Comparison of ENCODE assay signal across 32 cellular contexts in the genomic region with DNA sequence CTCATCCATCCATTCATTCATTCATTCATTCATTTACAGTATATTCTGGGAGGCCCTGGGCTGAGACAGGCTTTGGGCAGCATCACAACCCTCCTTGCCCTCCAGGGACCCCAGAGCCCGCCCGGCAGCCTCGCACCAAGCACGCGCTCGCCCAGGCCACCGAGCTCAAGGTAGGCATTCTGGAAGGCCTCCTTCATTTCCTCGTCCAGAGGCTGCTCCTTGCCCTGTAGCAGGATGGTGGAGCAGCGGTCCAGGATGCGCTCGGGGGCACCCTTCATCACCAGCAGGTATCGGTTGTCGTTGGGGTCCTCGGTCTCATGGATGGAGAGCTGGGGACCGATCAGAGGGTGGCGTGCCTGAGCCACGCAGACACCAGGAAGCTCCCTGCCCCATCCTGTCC. TPM values are rescaled to one million over a fixed set of nuclear protein-coding genes. Genes with fewer than 3 reads are reported as not detected.
"Had no signal": no experiment of that assay in that cellular context is flagged by ENCODE, and none has a peak within 500 bp of the region (broad histone marks: within the 10 kb centered on the region; RNA-seq: fewer than 3 reads in every experiment).

No MANE protein-coding gene starts in this region.

- H3K9me3 ChIP-seq: adrenal gland, body of pancreas, colonic mucosa, esophagus squamous epithelium had no signal

- FAIRE-seq: endometrium, endothelial cell of umbilical vein had no signal

- ATAC-seq: activated CD4-positive, alpha-beta T cell treated with anti-CD3 and anti-CD28 coated beads for 36 hours; activated CD8-positive, alpha-beta memory T cell treated with anti-CD3 and anti-CD28 coated beads, Interleukin-2, amount 10 ng/mL, durations not matched to agents 7 days and 5 days; activated CD8-positive, alpha-beta T cell treated with anti-CD3 and anti-CD28 coated beads, Interleukin-2, amount 10 ng/mL, durations not matched to agents 7 days and 5 days; activated naive CD8-positive, alpha-beta T cell treated with anti-CD3 and anti-CD28 coated beads, Interleukin-2, amount 50 U/mL, for 24 hours; body of pancreas had no signal

- H3K4me3 ChIP-seq: adrenal gland, body of pancreas, colonic mucosa, esophagus squamous epithelium had no signal

- H3K27ac ChIP-seq: adrenal gland, body of pancreas, colonic mucosa, epithelial cell of prostate, esophagus squamous epithelium had no signal

- H3K36me3 ChIP-seq: adrenal gland, colonic mucosa, esophagus squamous epithelium had no signal

- H3K27me3 ChIP-seq: adrenal gland, body of pancreas, colonic mucosa, esophagus squamous epithelium had no signal

- H3K4me1 ChIP-seq: adrenal gland, body of pancreas, colonic mucosa had no signal

- DNase-seq: activated CD4-positive, alpha-beta memory T cell treated with anti-CD3 and anti-CD28 coated beads for 36 hours; activated CD4-positive, alpha-beta T cell treated with anti-CD3 and anti-CD28 coated beads for 36 hours; activated CD4-positive, alpha-beta T cell treated with anti-CD3 and anti-CD28 coated beads, Interleukin-2, amount 10 ng/mL, durations not matched to agents 24 days and 14 days; activated CD4-positive, CD25-positive, alpha-beta regulatory T cell; activated CD4-positive, CD25-positive, alpha-beta regulatory T cell treated with anti-CD3 and anti-CD28 coated beads, Interleukin-2, amount 50 U/mL, for 72 hours; activated CD8-positive, alpha-beta memory T cell treated with anti-CD3 and anti-CD28 coated beads, Interleukin-2, amount 10 ng/mL, durations not matched to agents 7 days and 5 days; activated CD8-positive, alpha-beta memory T cell treated with anti-CD3 and anti-CD28 coated beads, Interleukin-2, amount 50 U/mL, for 4 hours; activated CD8-positive, alpha-beta T cell treated with anti-CD3 and anti-CD28 coated beads, Interleukin-2, amount 10 ng/mL, durations not matched to agents 7 days and 5 days; activated effector memory CD4-positive, alpha-beta T cell treated with anti-CD3 and anti-CD28 coated beads, Interleukin-2, amount 50 U/mL, for 16 hours; activated naive CD4-positive, alpha-beta T cell treated with anti-CD3 and anti-CD28 coated beads for 36 hours; activated naive CD8-positive, alpha-beta T cell treated with anti-CD3 and anti-CD28 coated beads for 36 hours; activated naive CD8-positive, alpha-beta T cell treated with anti-CD3 and anti-CD28 coated beads, Interleukin-2, amount 50 U/mL, for 24 hours; activated T-cell treated with anti-CD3 and anti-CD28 coated beads, Interleukin-2, amount 50 U/mL, for 1 hour; activated T-cell treated with anti-CD3 and anti-CD28 coated beads, Interleukin-2, amount 50 U/mL, for 48 hours; adrenal gland; amygdala; aorta; body of pancreas; caudate nucleus; cerebellar nuclear complex; colonic mucosa; effector CD8-positive, alpha-beta T cell; esophagus squamous epithelium; foreskin melanocyte; head of caudate nucleus; T-helper 2 cell had no signal

RNA-seq across cellular contexts. Expression of a gene that starts 15.6 kb away (rescaled TPM):
- total RNA-seq: aorta, dermis microvascular lymphatic vessel endothelial cell, fibroblast of villous mesenchyme had no signal
- polyA plus RNA-seq: endothelial cell of umbilical vein, fibroblast of lung had no signal

RNA-seq across cellular contexts. Expression of a gene that starts 50.2 kb away (rescaled TPM):
- total RNA-seq: adrenal gland, body of pancreas, dermis microvascular lymphatic vessel endothelial cell, endothelial cell of umbilical vein, esophagus squamous epithelium, fibroblast of villous mesenchyme had no signal
- polyA plus RNA-seq: endothelial cell of umbilical vein had no signal
